18 cellular contexts compared by ENCODE assay signal in genomic region chr2:105738658-105739051, GRCh38. TPM values are rescaled to one million over a fixed set of nuclear protein-coding genes. Genes with fewer than 3 reads are reported as not detected.
DNase-seq lines count a peak whose midpoint lies in the region; ATAC-seq, FAIRE-seq and TF ChIP-seq lines count a peak whose summit lies in the region.
"Had no signal": no experiment of that assay in that cellular context is flagged by ENCODE, and none has a peak within 500 bp of the region (broad histone marks: within the 10 kb centered on the region; RNA-seq: fewer than 3 reads in every experiment).

No MANE protein-coding gene starts in this region.

- TF ChIP-seq POLR2A in erythroblast (IDR thresholded peaks at IDR 0.05; ENCODE audit: low read length), result no peak

- peaks cover 4% of the 10 kb centered on the region for H3K9me3 Mint-ChIP-seq in activated CD4-positive, alpha-beta T cell treated with anti-CD3 and anti-CD28 coated beads for 36 hours (ENCODE audit: low read depth)
- no peaks in the 10 kb centered on the region for H3K9me3 Mint-ChIP-seq in activated CD8-positive, alpha-beta T cell treated with anti-CD3 and anti-CD28 coated beads for 36 hours
- H3K9me3 Mint-ChIP-seq in naive thymus-derived CD4-positive, alpha-beta T cell, result peaks cover 0 to 20% (median 0%) of the 10 kb centered on the region in 11 donors
- H3K9me3 Mint-ChIP-seq: endodermal cell, neural crest cell had no signal

- intact Hi-C loops in activated CD4-positive, alpha-beta T cell treated with anti-CD3 and anti-CD28 coated beads for 36 hours (cut with DNase I, micrococcal nuclease), result loop anchor here (2.0 to 10.0 kb wide), 7 partner anchors 61 to 454 kb away; partner anchors contain the start of gene FHL2 (in 1 of the 2)
- intact Hi-C loops in activated CD8-positive, alpha-beta T cell treated with anti-CD3 and anti-CD28 coated beads for 36 hours (cut with micrococcal nuclease), result no loop called here
- intact Hi-C loops in naive thymus-derived CD4-positive, alpha-beta T cell (cut with micrococcal nuclease), result loop anchor here (1.0 to 2.0 kb wide), 8 partner anchors 8 to 456 kb away; partner anchors contain the start of gene UXS1 (in 1 of the 2)

- H3K4me1 ChIP-seq in naive thymus-derived CD4-positive, alpha-beta T cell (ENCODE audit: control insufficient read depth in 2 of 2, insufficient read depth in 2 of 2, low read length in 2 of 2), result peaks cover 44 to 46% of the 10 kb centered on the region in 2 donors
- peaks cover 0 to 5% of the 10 kb centered on the region in 2 donors for H3K4me1 ChIP-seq in small intestine (ENCODE audit: control insufficient read depth in 2 of 2, insufficient read depth in 1 of 2, low read depth in 1 of 2, low read length in 1 of 2)

- 48 to 61% (median 51%) methylated on average over 5 of the region's 5 CpGs for WGBS in small intestine, 3 donors

- POLR2A ChIA-PET in activated CD4-positive, alpha-beta T cell treated with anti-CD3 and anti-CD28 coated beads for 36 hours (lab: Charles Lee), result interaction anchor here (0.7 to 0.9 kb wide), 2 partner anchors 14 to 26 kb away, joined by 3 to 4 read pairs; no protein-coding TSS in a partner anchor
- POLR2A ChIA-PET in activated CD8-positive, alpha-beta T cell treated with anti-CD3 and anti-CD28 coated beads for 36 hours (lab: Charles Lee), result interaction anchor here (0.7 to 2.5 kb wide), 6 partner anchors 8 to 346 kb away, joined by 3 to 8 read pairs (median 3); no protein-coding TSS in a partner anchor
- POLR2A ChIA-PET in naive thymus-derived CD4-positive, alpha-beta T cell (lab: Charles Lee), result interaction anchor here (0.6 to 1.9 kb wide), 19 partner anchors 9 to 423 kb away, joined by 3 to 19 read pairs (median 4); partner anchors contain the start of gene C2orf49

- H3K4me3 Mint-ChIP-seq in activated CD4-positive, alpha-beta T cell treated with anti-CD3 and anti-CD28 coated beads for 36 hours, result peak overlapping the region; percentile 62
- H3K4me3 Mint-ChIP-seq in activated CD8-positive, alpha-beta T cell treated with anti-CD3 and anti-CD28 coated beads for 36 hours, result peak overlapping the region; percentile 73
- H3K4me3 Mint-ChIP-seq in naive thymus-derived CD4-positive, alpha-beta T cell, result peak overlapping the region; percentile 54 to 84 (median 80)
- H3K4me3 Mint-ChIP-seq: endodermal cell had no signal

- ATAC-seq in activated CD4-positive, alpha-beta T cell treated with anti-CD3 and anti-CD28 coated beads for 36 hours, result peak; percentile 40
- peak; percentile 50 for ATAC-seq in HG02970 (IDR thresholded peaks at IDR 0.05; ENCODE audit: low FRiP score, unreplicated experiment)
- peak; percentile 43 for ATAC-seq in activated CD8-positive, alpha-beta T cell treated with anti-CD3 and anti-CD28 coated beads for 36 hours
- peak; percentile 77 for ATAC-seq in naive thymus-derived CD4-positive, alpha-beta T cell

- DNase-seq in activated CD4-positive, alpha-beta T cell treated with anti-CD3 and anti-CD28 coated beads for 36 hours, result no peak
- no peak for DNase-seq in activated CD4-positive, alpha-beta T cell treated with anti-CD3 and anti-CD28 coated beads for 48 hours
- no peak for DNase-seq in activated CD8-positive, alpha-beta T cell treated with anti-CD3 and anti-CD28 coated beads for 36 hours
- DNase-seq in naive thymus-derived CD4-positive, alpha-beta T cell, result peak in 7 of 9 donors; percentile 45 to 77 (median 63)
- DNase-seq in erythroblast (lab: John Stamatoyannopoulos, UW) (no peak), small intestine (no peak)
- no peak for DNase-seq in stimulated activated CD4-positive, alpha-beta T cell treated with anti-CD3 and anti-CD28 coated beads, Interleukin-15, amount 100 ng/mL, for 24 hours
- DNase-seq: 8988T; activated effector memory CD4-positive, alpha-beta T cell treated with Interleukin-2 at 50 U/mL for 16 hours; NCI-H1105; NCI-H345; stimulated activated CD8-positive, alpha-beta memory T cell treated with anti-CD3 and anti-CD28 coated beads, Interleukin-4, amount 100 ng/mL, for 48 hours; trophoblast cell had no signal

- no peaks in the 10 kb centered on the region for H3K9me3 ChIP-seq in naive thymus-derived CD4-positive, alpha-beta T cell (ENCODE audit: control insufficient read depth in 2 of 3, low read length in 3 of 3)
- no peaks in the 10 kb centered on the region for H3K9me3 ChIP-seq in small intestine (ENCODE audit: control insufficient read depth, low read depth)

- no peak for TF ChIP-seq CTCF in activated CD8-positive, alpha-beta T cell treated with anti-CD3 and anti-CD28 coated beads for 36 hours (IDR thresholded peaks at IDR 0.05)

- peaks cover 85% of the 10 kb centered on the region for H3K4me1 Mint-ChIP-seq in activated CD4-positive, alpha-beta T cell treated with anti-CD3 and anti-CD28 coated beads for 36 hours
- H3K4me1 Mint-ChIP-seq in activated CD8-positive, alpha-beta T cell treated with anti-CD3 and anti-CD28 coated beads for 36 hours (ENCODE audit: low read depth), result peaks cover 74% of the 10 kb centered on the region
- peaks cover 48 to 88% (median 83%) of the 10 kb centered on the region in 7 donors for H3K4me1 Mint-ChIP-seq in naive thymus-derived CD4-positive, alpha-beta T cell

- peak overlapping the region; percentile 74 for H3K27ac ChIP-seq in naive thymus-derived CD4-positive, alpha-beta T cell (ENCODE audit: low read depth, low read length)
- H3K27ac ChIP-seq in small intestine (ENCODE audit: low read depth in 1 of 2, low read length in 1 of 2), result no peak overlapping the region
- H3K27ac ChIP-seq: SK-N-MC had no signal

- CTCF ChIA-PET in activated CD4-positive, alpha-beta T cell treated with anti-CD3 and anti-CD28 coated beads for 36 hours (lab: Charles Lee), result interaction anchor here (0.6 to 1.1 kb wide), 4 partner anchors 9 to 238 kb away, joined by 3 to 4 read pairs (median 3); no protein-coding TSS in a partner anchor
- CTCF ChIA-PET in activated CD8-positive, alpha-beta T cell treated with anti-CD3 and anti-CD28 coated beads for 36 hours (lab: Charles Lee), result interaction anchor here (0.9 to 1.2 kb wide), 5 partner anchors 9 to 164 kb away, joined by 3 read pairs; no protein-coding TSS in a partner anchor
- CTCF ChIA-PET in naive thymus-derived CD4-positive, alpha-beta T cell (lab: Charles Lee), result interaction anchor here (0.6 to 1.2 kb wide), 4 partner anchors 9 to 345 kb away, joined by 3 to 5 read pairs (median 4); no protein-coding TSS in a partner anchor

- no peaks in the 10 kb centered on the region for H3K27me3 Mint-ChIP-seq in activated CD4-positive, alpha-beta T cell treated with anti-CD3 and anti-CD28 coated beads for 36 hours
- no peaks in the 10 kb centered on the region for H3K27me3 Mint-ChIP-seq in activated CD8-positive, alpha-beta T cell treated with anti-CD3 and anti-CD28 coated beads for 36 hours
- no peaks in the 10 kb centered on the region for H3K27me3 Mint-ChIP-seq in naive thymus-derived CD4-positive, alpha-beta T cell

- H3K36me3 Mint-ChIP-seq in activated CD4-positive, alpha-beta T cell treated with anti-CD3 and anti-CD28 coated beads for 36 hours (ENCODE audit: low read depth), result peaks cover 2% of the 10 kb centered on the region
- H3K36me3 Mint-ChIP-seq in activated CD8-positive, alpha-beta T cell treated with anti-CD3 and anti-CD28 coated beads for 36 hours (ENCODE audit: low read depth), result no peaks in the 10 kb centered on the region
- H3K36me3 Mint-ChIP-seq in naive thymus-derived CD4-positive, alpha-beta T cell, result peaks cover 0 to 29% (median 0%) of the 10 kb centered on the region in 5 donors

- H3K36me3 ChIP-seq in naive thymus-derived CD4-positive, alpha-beta T cell (ENCODE audit: control insufficient read depth in 2 of 3, insufficient read depth in 3 of 3, low read length in 3 of 3), result no peaks in the 10 kb centered on the region
- H3K36me3 ChIP-seq in small intestine (ENCODE audit: control insufficient read depth in 2 of 2, insufficient read depth in 2 of 2, low read length in 2 of 2), result no peaks in the 10 kb centered on the region

- peak overlapping the region; percentile 98 for H3K27ac Mint-ChIP-seq in activated CD4-positive, alpha-beta T cell treated with anti-CD3 and anti-CD28 coated beads for 36 hours
- peak overlapping the region; percentile 99 for H3K27ac Mint-ChIP-seq in activated CD8-positive, alpha-beta T cell treated with anti-CD3 and anti-CD28 coated beads for 36 hours
- peak overlapping the region; percentile 90 to 99 (median 96) for H3K27ac Mint-ChIP-seq in naive thymus-derived CD4-positive, alpha-beta T cell
- H3K27ac Mint-ChIP-seq: endodermal cell had no signal

- no peak for FAIRE-seq in small intestine (lab: Jason Lieb, UNC)
- FAIRE-seq: G401.6 had no signal

- H3K27me3 ChIP-seq in naive thymus-derived CD4-positive, alpha-beta T cell (ENCODE audit: control insufficient read depth in 2 of 2, insufficient read depth in 2 of 2, low read length in 2 of 2), result no peaks in the 10 kb centered on the region
- H3K27me3 ChIP-seq in small intestine (ENCODE audit: control insufficient read depth in 2 of 2, insufficient read depth in 2 of 2, low read length in 2 of 2), result no peaks in the 10 kb centered on the region

- H3K4me3 ChIP-seq in naive thymus-derived CD4-positive, alpha-beta T cell (ENCODE audit: low read length), result peak overlapping the region; percentile 37
- no peak overlapping the region for H3K4me3 ChIP-seq in small intestine (ENCODE audit: low read depth in 1 of 2, low read length in 2 of 2)

RNA-seq across cellular contexts. Expression of gene NCK2, which starts 6.1 kb away (rescaled TPM):
- 10 to 100 TPM; 84.7 to 87.5 TPM for total RNA-seq in activated CD4-positive, alpha-beta T cell treated with anti-CD3 and anti-CD28 coated beads for 36 hours
- 10 to 100 TPM; 68.3 to 69.7 TPM for total RNA-seq in activated CD8-positive, alpha-beta T cell treated with anti-CD3 and anti-CD28 coated beads for 36 hours
- total RNA-seq in naive thymus-derived CD4-positive, alpha-beta T cell, result 100 to 1,000 TPM in 4 of 5 experiments, 10 to 100 TPM in 1; 75.3 to 134 (median 109) TPM
- polyA plus RNA-seq in naive thymus-derived CD4-positive, alpha-beta T cell, result 10 to 100 TPM; 30.8 to 73.0 TPM
- polyA plus RNA-seq in small intestine, result 100 to 1,000 TPM in 2 of 3 donors, 10 to 100 TPM in 1; 59.6 to 124 (median 103) TPM

Comparison
In these comparisons a context has a peak if more than half of its experiments do, and no peak if none do; other contexts are left out.
1. DNase-seq: peak in naive thymus-derived CD4-positive, alpha-beta T cell (7 of 9); none in activated CD4-positive, alpha-beta T cell treated with anti-CD3 and anti-CD28 coated beads for 36 hours (single experiment), activated CD4-positive, alpha-beta T cell treated with anti-CD3 and anti-CD28 coated beads for 48 hours (single experiment), activated CD8-positive, alpha-beta T cell treated with anti-CD3 and anti-CD28 coated beads for 36 hours (single experiment), erythroblast (0 of 2), small intestine (single experiment) and stimulated activated CD4-positive, alpha-beta T cell treated with anti-CD3 and anti-CD28 coated beads, Interleukin-15, amount 100 ng/mL, for 24 hours (single experiment).
2. Peak in every context shown above with its lines, with median percentiles within 50 percentile points of each other: ATAC-seq, H3K27ac Mint-ChIP-seq and H3K4me3 Mint-ChIP-seq.